15 cellular contexts compared by ENCODE assay signal in the genomic region with DNA sequence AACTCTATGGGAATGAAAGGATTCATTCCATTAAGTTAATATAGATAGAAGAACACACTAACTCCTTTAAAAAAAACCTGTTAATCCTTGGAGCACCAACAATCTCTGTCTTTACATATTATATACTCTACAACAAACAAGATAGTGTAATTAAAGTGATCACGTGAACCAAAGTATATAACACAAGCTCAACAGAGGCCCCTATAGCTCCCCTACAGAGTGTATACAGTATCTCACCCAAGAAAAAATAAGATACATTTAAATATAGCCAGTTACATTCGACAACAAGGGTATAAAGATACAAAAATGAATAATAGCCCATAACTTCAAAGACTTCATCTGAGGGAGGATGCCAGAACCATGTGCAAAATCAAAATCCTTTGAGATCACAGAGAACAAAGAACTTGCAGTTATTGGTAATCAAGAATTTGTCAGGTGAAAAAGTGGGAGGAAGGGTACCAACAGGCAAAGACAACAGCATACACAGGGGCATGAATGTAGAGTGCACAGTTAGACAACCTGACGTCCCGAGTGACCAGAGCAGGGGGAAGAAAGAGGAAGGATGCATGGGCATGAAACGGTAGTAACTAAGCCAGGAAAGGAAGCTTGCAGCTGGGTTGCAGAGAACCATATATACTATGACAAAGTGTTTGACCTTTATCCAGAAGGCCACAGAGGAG. TPM values are rescaled to one million over a fixed set of nuclear protein-coding genes. Genes with fewer than 3 reads are reported as not detected.
DNase-seq lines count a peak whose midpoint lies in the region; ATAC-seq, FAIRE-seq and TF ChIP-seq lines count a peak whose summit lies in the region.
"Had no signal": no experiment of that assay in that cellular context is flagged by ENCODE, and none has a peak within 500 bp of the region (broad histone marks: within the 10 kb centered on the region; RNA-seq: fewer than 3 reads in every experiment).

No MANE protein-coding gene starts in this region.

- no peak for TF ChIP-seq CTCF in CD4-positive, alpha-beta T cell (IDR thresholded peaks at IDR 0.05)
- TF ChIP-seq CTCF in uterus (IDR thresholded peaks at IDR 0.05), result no peak
- no peak for TF ChIP-seq CTCF in gastrocnemius medialis (IDR thresholded peaks at IDR 0.05 in 4 of 5, conservative IDR thresholded peaks at IDR 0.05 in 1 of 5)

- peaks cover 40% of the 10 kb centered on the region for H3K4me1 Mint-ChIP-seq in CD4-positive, alpha-beta T cell (ENCODE audit: low read depth)

- H3K36me3 Mint-ChIP-seq in CD4-positive, alpha-beta T cell (ENCODE audit: low read depth), result peaks cover 81% of the 10 kb centered on the region

- H3K9me3 Mint-ChIP-seq in CD4-positive, alpha-beta T cell, result no peaks in the 10 kb centered on the region

- no peak for DNase-seq in CD4-positive, alpha-beta T cell
- DNase-seq in GM12892 (ENCODE audit: insufficient read length), result no peak
- peak; percentile 43 for DNase-seq in SKM-1 (lab: John Stamatoyannopoulos, UW; ENCODE audit: unreplicated experiment)
- peak; percentile 7 for DNase-seq in lung microvascular endothelial cell (ENCODE audit: low read depth in 2 of 2)
- no peak for DNase-seq in epidermal melanocyte (ENCODE audit: insufficient read length, low spot score)
- DNase-seq in uterus, result no peak
- DNase-seq in gastrocnemius medialis, result no peak
- DNase-seq: activated CD4-positive, alpha-beta T cell treated with anti-CD3 and anti-CD28 coated beads for 48 hours; activated gamma-delta T cell treated with Interleukin-2 at 50 U/mL for 16 hours; NCI-H1694; stimulated activated CD4-positive, alpha-beta T cell treated with anti-CD3 and anti-CD28 coated beads, Interleukin-1b, Interleukin-23, amount 100 ng/mL, for 48 hours; stomach had no signal

- peak; percentile 79 for FAIRE-seq in GM12892 (lab: Jason Lieb, UNC)

- H3K4me3 ChIP-seq in uterus (no peak overlapping the region), gastrocnemius medialis (no peak overlapping the region)
- H3K4me3 ChIP-seq: prostate gland, stomach had no signal

- no peaks in the 10 kb centered on the region for H3K4me1 ChIP-seq in uterus
- H3K4me1 ChIP-seq in gastrocnemius medialis, result peaks cover 10 to 13% of the 10 kb centered on the region in 2 donors

- H3K27me3 ChIP-seq in CD4-positive, alpha-beta T cell (ENCODE audit: control insufficient read depth, insufficient read depth, low read length), result no peaks in the 10 kb centered on the region
- H3K27me3 ChIP-seq in uterus (no peaks in the 10 kb centered on the region), gastrocnemius medialis (no peaks in the 10 kb centered on the region)
- H3K27me3 ChIP-seq: stomach had no signal

- H3K36me3 ChIP-seq in uterus (no peaks in the 10 kb centered on the region), gastrocnemius medialis (no peaks in the 10 kb centered on the region)
- H3K36me3 ChIP-seq: prostate gland had no signal

- no peaks in the 10 kb centered on the region for H3K9me3 ChIP-seq in CD4-positive, alpha-beta T cell (ENCODE audit: control insufficient read depth, low read length)
- H3K9me3 ChIP-seq in uterus, result no peaks in the 10 kb centered on the region
- no peaks in the 10 kb centered on the region for H3K9me3 ChIP-seq in gastrocnemius medialis
- H3K9me3 ChIP-seq: prostate gland, stomach had no signal

- in situ Hi-C loops in gastrocnemius medialis (cut with MboI; ENCODE audit: low sequenced_read_pairs in 4 of 4), result no loop called here

- H3K27ac Mint-ChIP-seq in CD4-positive, alpha-beta T cell, result no peak overlapping the region

- no peak overlapping the region for H3K27ac ChIP-seq in CD4-positive, alpha-beta T cell (ENCODE audit: low read depth, low read length)
- H3K27ac ChIP-seq in uterus (no peak overlapping the region), gastrocnemius medialis (no peak overlapping the region)
- H3K27ac ChIP-seq: prostate gland, stomach had no signal

- intact Hi-C loops in CD4-positive, alpha-beta T cell (cut with DNase I, micrococcal nuclease), result no loop called here
- intact Hi-C loops in uterus (cut with DNase I; ENCODE audit: low total_unique reads), result no loop called here
- intact Hi-C loops in gastrocnemius medialis (cut with DNase I; ENCODE audit: low total_unique reads), result no loop called here

- no peak for ATAC-seq in CD4-positive, alpha-beta T cell (ENCODE audit: poor library complexity)
- ATAC-seq in gastrocnemius medialis, result no peak
- ATAC-seq in GM19467 (IDR thresholded peaks at IDR 0.05; ENCODE audit: unreplicated experiment), result no peak
- ATAC-seq: HCT116 had no signal

- TF ChIP-seq POLR2A in GM12892 (IDR thresholded peaks at IDR 0.05; ENCODE audit: low read depth, low read length) (no peak), uterus (IDR thresholded peaks at IDR 0.05) (no peak), gastrocnemius medialis (IDR thresholded peaks at IDR 0.05) (no peak)

- H3K27me3 Mint-ChIP-seq in CD4-positive, alpha-beta T cell, result no peaks in the 10 kb centered on the region

- CTCF ChIA-PET in CD4-positive, alpha-beta T cell (lab: Charles Lee), result interaction anchor here (0.8 to 1.4 kb wide), 2 partner anchors 13 to 41 kb away, joined by 3 to 6 read pairs; no protein-coding TSS in a partner anchor

- H3K4me3 Mint-ChIP-seq in CD4-positive, alpha-beta T cell, result peak overlapping the region; percentile 26

- POLR2A ChIA-PET in CD4-positive, alpha-beta T cell (lab: Charles Lee), result no interaction called here

RNA-seq across cellular contexts. Expression of a gene that starts 4.7 kb away (rescaled TPM):
- 10 to 100 TPM; 48.6 to 50.7 TPM for total RNA-seq in CD4-positive, alpha-beta T cell
- 70.2 TPM for polyA plus RNA-seq in GM12892 (2012; ENCODE audit: missing spikeins)
- 13.7 and 15.9 TPM in 2 replicates for total RNA-seq in lung microvascular endothelial cell
- total RNA-seq in uterus, result 10 to 100 TPM; 13.6 to 73.9 (median 27.7) TPM
- total RNA-seq in gastrocnemius medialis, result 1 to 10 TPM; 5.6 to 10.0 (median 8.0) TPM

Comparison
In these comparisons a context has a peak if more than half of its experiments do, and no peak if none do; other contexts are left out.
1. DNase-seq: peak in SKM-1 (single experiment) and lung microvascular endothelial cell (2 of 2); none in CD4-positive, alpha-beta T cell (0 of 10), GM12892 (single experiment), epidermal melanocyte (single experiment), uterus (0 of 2) and gastrocnemius medialis (0 of 2).